ENCODE assay signal across 8 cellular contexts in genomic region chr3:48402281-48402732, GRCh38. TPM values are rescaled to one million over a fixed set of nuclear protein-coding genes. Genes with fewer than 3 reads are reported as not detected.
DNase-seq lines count a peak whose midpoint lies in the region; ATAC-seq lines count a peak whose summit lies in the region.

No MANE protein-coding gene starts in this region.

- peaks cover 17% of the 10 kb centered on the region for H3K4me1 ChIP-seq in adipocyte (ENCODE audit: control insufficient read depth, insufficient read depth, low read length)

- no peaks in the 10 kb centered on the region for H3K27me3 ChIP-seq in H7 (ENCODE audit: control insufficient read depth, insufficient read depth, low read length)
- no peaks in the 10 kb centered on the region for H3K27me3 ChIP-seq in adipocyte (replicated peaks; ENCODE audit: control insufficient read depth, insufficient read depth, low read length)

- H3K9ac ChIP-seq in adipocyte (ENCODE audit: low read length): no peak overlapping the region

- ATAC-seq in left ventricle myocardium superior (peak; percentile 60), GM18858 (IDR thresholded peaks at IDR 0.05; ENCODE audit: unreplicated experiment) (no peak)

- H3K9me3 ChIP-seq in adipocyte (ENCODE audit: control insufficient read depth, low read length): no peaks in the 10 kb centered on the region

- intact Hi-C loops in left ventricle myocardium superior (cut with micrococcal nuclease): no loop called here

- DNase-seq in H7: peak; percentile 32
- DNase-seq in adipocyte (ENCODE audit: low read depth): peak; percentile 89
- peak; percentile 65 for DNase-seq in left ventricle myocardium superior
- DNase-seq in stimulated activated CD8-positive, alpha-beta memory T cell treated with anti-CD3 and anti-CD28 coated beads, Interleukin-4, amount 100 ng/mL, for 48 hours: peak; percentile 19
- no peak for DNase-seq in NCI-H2227 (lab: John Stamatoyannopoulos, UW; ENCODE audit: unreplicated experiment)
- DNase-seq in NCI-H2196 treated with DMSO at 0.1 percent for 48 hours (lab: John Stamatoyannopoulos, UW; ENCODE audit: unreplicated experiment): no peak
- no peak for DNase-seq in SHP77 (lab: John Stamatoyannopoulos, UW)

- H3K4me3 ChIP-seq in H7 (ENCODE audit: insufficient read depth, low read depth, low read length) (no peak overlapping the region), adipocyte (ENCODE audit: low read length) (no peak overlapping the region)

- H3K36me3 ChIP-seq in H7 (replicated peaks; ENCODE audit: control insufficient read depth, insufficient read depth, low read length) (peaks cover 25% of the 10 kb centered on the region), adipocyte (ENCODE audit: control insufficient read depth, insufficient read depth, low read length, severe bottlenecking) (peaks cover 21% of the 10 kb centered on the region)

RNA-seq across cellular contexts. Expression of gene PLXNB1, which starts 27.6 kb away (rescaled TPM):
- 46.5 and 65.7 TPM in 2 replicates for total RNA-seq in H7 (2014; rRNA removed; shearing (Covaris generic))
- 50.8 TPM for total RNA-seq in left ventricle myocardium superior

RNA-seq across cellular contexts. Expression of gene FBXW12, which starts 30.3 kb away (rescaled TPM):
- 0.07 and 0.67 TPM in 2 replicates for total RNA-seq in H7 (2014; rRNA removed; shearing (Covaris generic))
- total RNA-seq in left ventricle myocardium superior: not detected

RNA-seq across cellular contexts. Expression of gene CCDC51, which starts 37.6 kb away (rescaled TPM):
- total RNA-seq in H7 (2014; rRNA removed; shearing (Covaris generic)): 51.4 and 59.1 TPM in 2 replicates
- total RNA-seq in left ventricle myocardium superior: 13.3 TPM

RNA-seq across cellular contexts. Expression of gene TMA7, which starts 37.8 kb away (rescaled TPM):
- 222 and 264 TPM in 2 replicates for total RNA-seq in H7 (2014; rRNA removed; shearing (Covaris generic))
- 262 TPM for total RNA-seq in left ventricle myocardium superior

RNA-seq across cellular contexts. Expression of gene ATRIP, which starts 44.2 kb away (rescaled TPM):
- 13.4 and 18.5 TPM in 2 replicates for total RNA-seq in H7 (2014; rRNA removed; shearing (Covaris generic))
- 4.9 TPM for total RNA-seq in left ventricle myocardium superior

Comparison
In these comparisons a context has a peak if more than half of its experiments do, and no peak if none do; other contexts are left out.
1. DNase-seq: peak in H7 (single experiment), adipocyte (single experiment), left ventricle myocardium superior (single experiment) and stimulated activated CD8-positive, alpha-beta memory T cell treated with anti-CD3 and anti-CD28 coated beads, Interleukin-4, amount 100 ng/mL, for 48 hours (single experiment); none in NCI-H2227 (single experiment), NCI-H2196 treated with DMSO at 0.1 percent for 48 hours (single experiment) and SHP77 (0 of 2).